In genomic region chr7:138405496-138405895, GRCh38 we compare ENCODE assay signal across 8 cellular contexts.
"Had no signal": no experiment of that assay in that cellular context is flagged by ENCODE, and none has a peak within 500 bp of the region (broad histone marks: within the 10 kb centered on the region; RNA-seq: fewer than 3 reads in every experiment).

No MANE protein-coding gene starts in this region.

- DNase-seq: GM23248, H9, HCEC 1CT, IMR-90, KBM-7 had no signal

- H3K27ac ChIP-seq: GM23248, HL-60 had no signal

- H2AFZ ChIP-seq: GM23248 had no signal

- H3K9ac ChIP-seq: GM23248 had no signal

- FAIRE-seq: H1, H54 had no signal

- H3K4me3 Mint-ChIP-seq: H9 had no signal

- H3K4me3 ChIP-seq: GM23248 had no signal

- H3K27ac Mint-ChIP-seq: H9 had no signal
